In the genomic region with DNA sequence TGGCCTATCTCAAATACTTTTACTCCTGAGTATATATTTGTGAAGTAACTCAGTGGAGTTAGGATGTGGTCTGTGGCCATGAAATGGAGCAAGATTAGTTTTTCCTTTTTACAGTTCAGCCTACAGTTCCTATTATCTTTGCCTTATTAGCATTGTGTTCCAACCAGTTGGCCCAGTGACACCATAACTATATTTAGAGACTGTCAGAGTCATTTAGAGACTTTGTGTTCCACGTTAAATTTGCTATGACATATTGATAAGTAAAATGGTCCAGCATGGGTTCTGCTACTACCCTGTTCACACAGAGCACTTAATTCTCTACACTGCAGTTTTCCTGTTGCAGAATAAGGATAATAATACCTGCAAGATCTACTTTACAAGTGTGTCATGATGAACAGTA, we compare ENCODE assay signal across 16 cellular contexts.
A peak's percentile ranks its signal among the peaks of the same experiment; 100 is the strongest.
DNase-seq lines count a peak whose midpoint lies in the region; ATAC-seq and TF ChIP-seq lines count a peak whose summit lies in the region.
"Had no signal": no experiment of that assay in that cellular context is flagged by ENCODE, and none has a peak within 500 bp of the region (broad histone marks: within the 10 kb centered on the region; RNA-seq: fewer than 3 reads in every experiment).

No MANE protein-coding gene starts in this region.

- H3K27me3 ChIP-seq in heart right ventricle (no peaks in the 10 kb centered on the region), thyroid gland (no peaks in the 10 kb centered on the region), mesenchymal stem cell (ENCODE audit: control insufficient read depth in 1 of 2, insufficient read depth in 1 of 2, low read length in 2 of 2) (no peaks in the 10 kb centered on the region)
- H3K27me3 ChIP-seq: BLaER1 had no signal

- no peak overlapping the region for H3K9ac ChIP-seq in mesenchymal stem cell (ENCODE audit: low read length)
- H3K9ac ChIP-seq: BLaER1, GM23248 had no signal

- peaks cover 29% of the 10 kb centered on the region for H3K4me1 Mint-ChIP-seq in activated naive CD8-positive, alpha-beta T cell treated with anti-CD3 and anti-CD28 coated beads, Interleukin-2, amount 10 ng/mL, durations not matched to agents 7 days and 5 days
- H3K4me1 Mint-ChIP-seq in activated naive CD8-positive, alpha-beta T cell treated with anti-CD3 and anti-CD28 coated beads for 36 hours: peaks cover 2% of the 10 kb centered on the region
- H3K4me1 Mint-ChIP-seq in activated T-helper 17 cell treated with anti-CD3 and anti-CD28 coated beads, Interleukin-2, amount 50 U/mL, for 72 hours: no peaks in the 10 kb centered on the region
- H3K4me1 Mint-ChIP-seq: CD14-positive monocyte had no signal

- H2AFZ ChIP-seq in mesenchymal stem cell (ENCODE audit: low read depth, low read length): no peak overlapping the region
- H2AFZ ChIP-seq: GM23248 had no signal

- H3K4me3 ChIP-seq in heart right ventricle: no peak overlapping the region
- H3K4me3 ChIP-seq in thyroid gland (replicated peaks in 1 of 3): no peak overlapping the region
- no peak overlapping the region for H3K4me3 ChIP-seq in mesenchymal stem cell (ENCODE audit: insufficient read depth in 1 of 2, low read depth in 1 of 2, low read length in 2 of 2)
- H3K4me3 ChIP-seq: BLaER1, GM23248, HAP-1 had no signal

- TF ChIP-seq CTCF in heart right ventricle (IDR thresholded peaks at IDR 0.05): no peak
- TF ChIP-seq CTCF in thyroid gland (IDR thresholded peaks at IDR 0.05): no peak

- H3K4me1 ChIP-seq in heart right ventricle: peaks cover 0 to 16% (median 0%) of the 10 kb centered on the region in 9 donors
- H3K4me1 ChIP-seq in thyroid gland: peaks cover 31 to 51% of the 10 kb centered on the region in 2 donors
- no peaks in the 10 kb centered on the region for H3K4me1 ChIP-seq in mesenchymal stem cell (ENCODE audit: control insufficient read depth, insufficient read depth, low read depth, low read length)

- H3K9me3 Mint-ChIP-seq in activated naive CD8-positive, alpha-beta T cell treated with anti-CD3 and anti-CD28 coated beads, Interleukin-2, amount 10 ng/mL, durations not matched to agents 7 days and 5 days: peaks cover 1% of the 10 kb centered on the region
- no peaks in the 10 kb centered on the region for H3K9me3 Mint-ChIP-seq in activated naive CD8-positive, alpha-beta T cell treated with anti-CD3 and anti-CD28 coated beads for 36 hours
- H3K9me3 Mint-ChIP-seq in activated T-helper 17 cell treated with anti-CD3 and anti-CD28 coated beads, Interleukin-2, amount 50 U/mL, for 72 hours: no peaks in the 10 kb centered on the region
- H3K9me3 Mint-ChIP-seq: CD8-positive, alpha-beta T cell had no signal

- no peak overlapping the region for H4K91ac ChIP-seq in mesenchymal stem cell (ENCODE audit: low read length)

- H3K27ac Mint-ChIP-seq in activated naive CD8-positive, alpha-beta T cell treated with anti-CD3 and anti-CD28 coated beads, Interleukin-2, amount 10 ng/mL, durations not matched to agents 7 days and 5 days: peak overlapping the region; percentile 28
- no peak overlapping the region for H3K27ac Mint-ChIP-seq in activated naive CD8-positive, alpha-beta T cell treated with anti-CD3 and anti-CD28 coated beads for 36 hours
- no peak overlapping the region for H3K27ac Mint-ChIP-seq in activated T-helper 17 cell treated with anti-CD3 and anti-CD28 coated beads, Interleukin-2, amount 50 U/mL, for 72 hours
- H3K27ac Mint-ChIP-seq: CD14-positive monocyte; CD8-positive, alpha-beta T cell had no signal

- H3K14ac ChIP-seq in mesenchymal stem cell (ENCODE audit: low read length in 2 of 2): no peak overlapping the region

- H3K4me3 Mint-ChIP-seq in activated naive CD8-positive, alpha-beta T cell treated with anti-CD3 and anti-CD28 coated beads, Interleukin-2, amount 10 ng/mL, durations not matched to agents 7 days and 5 days: peak overlapping the region; percentile 8
- no peak overlapping the region for H3K4me3 Mint-ChIP-seq in activated naive CD8-positive, alpha-beta T cell treated with anti-CD3 and anti-CD28 coated beads for 36 hours
- H3K4me3 Mint-ChIP-seq in activated T-helper 17 cell treated with anti-CD3 and anti-CD28 coated beads, Interleukin-2, amount 50 U/mL, for 72 hours: no peak overlapping the region
- H3K4me3 Mint-ChIP-seq: CD14-positive monocyte; CD8-positive, alpha-beta T cell had no signal

- no peak overlapping the region for H3K27ac ChIP-seq in heart right ventricle
- H3K27ac ChIP-seq in thyroid gland: peak overlapping the region in 2 of 3 donors; percentile 71 to 79
- H3K27ac ChIP-seq in mesenchymal stem cell (ENCODE audit: low read length, poor library complexity, severe bottlenecking): no peak overlapping the region
- H3K27ac ChIP-seq: BLaER1, GM23248 had no signal

- no peak overlapping the region for H2BK12ac ChIP-seq in mesenchymal stem cell (ENCODE audit: low read length in 2 of 2)

- no peak overlapping the region for H2BK120ac ChIP-seq in mesenchymal stem cell (ENCODE audit: low read depth, low read length)

- H2BK5ac ChIP-seq in mesenchymal stem cell (ENCODE audit: low read depth, low read length, poor library complexity, severe bottlenecking): no peak overlapping the region

- H3K9me3 ChIP-seq in heart right ventricle (no peaks in the 10 kb centered on the region), thyroid gland (no peaks in the 10 kb centered on the region), mesenchymal stem cell (ENCODE audit: control insufficient read depth, low read length) (no peaks in the 10 kb centered on the region)
- H3K9me3 ChIP-seq: BLaER1, HAP-1 had no signal

- intact Hi-C loops in heart right ventricle (cut with DNase I): loop anchor here in 1 of 10 donors (5.0 kb wide), 1 partner anchor 578 kb away; no protein-coding TSS in a partner anchor
- intact Hi-C loops in left cardiac atrium (cut with DNase I): no loop called here
- intact Hi-C loops in thyroid gland (cut with DNase I): no loop called here

- peaks cover 4% of the 10 kb centered on the region for H3K36me3 Mint-ChIP-seq in activated naive CD8-positive, alpha-beta T cell treated with anti-CD3 and anti-CD28 coated beads, Interleukin-2, amount 10 ng/mL, durations not matched to agents 7 days and 5 days
- H3K36me3 Mint-ChIP-seq in activated naive CD8-positive, alpha-beta T cell treated with anti-CD3 and anti-CD28 coated beads for 36 hours: no peaks in the 10 kb centered on the region
- no peaks in the 10 kb centered on the region for H3K36me3 Mint-ChIP-seq in activated T-helper 17 cell treated with anti-CD3 and anti-CD28 coated beads, Interleukin-2, amount 50 U/mL, for 72 hours (ENCODE audit: low read depth)
- H3K36me3 Mint-ChIP-seq: CD14-positive monocyte; CD8-positive, alpha-beta T cell had no signal

- no peak overlapping the region for H3K18ac ChIP-seq in mesenchymal stem cell (ENCODE audit: low read depth in 1 of 2, low read length in 2 of 2)

- WGBS in heart right ventricle, 2 donors: 29 to 38% methylated on average over 1 of the region's 1 CpG
- 74 to 80% methylated on average over 1 of the region's 1 CpG for WGBS in thyroid gland, 2 donors
- no CpG with 5 or more reads among the region's 1 CpG for WGBS in mesenchymal stem cell

- no peak overlapping the region for H3K23ac ChIP-seq in mesenchymal stem cell (ENCODE audit: low read length in 2 of 2)

- no peak overlapping the region for H3K4me2 ChIP-seq in mesenchymal stem cell (ENCODE audit: low read length, poor library complexity, severe bottlenecking)
- H3K4me2 ChIP-seq: BLaER1 had no signal

- no peaks in the 10 kb centered on the region for H3K79me1 ChIP-seq in mesenchymal stem cell (replicated peaks; ENCODE audit: low read length, poor library complexity, severe bottlenecking)

- DNase-seq in activated naive CD8-positive, alpha-beta T cell treated with anti-CD3 and anti-CD28 coated beads, Interleukin-2, amount 10 ng/mL, durations not matched to agents 7 days and 5 days: no peak
- no peak for DNase-seq in activated naive CD8-positive, alpha-beta T cell treated with anti-CD3 and anti-CD28 coated beads for 36 hours
- DNase-seq in heart right ventricle (no peak), left cardiac atrium (no peak), thyroid gland (no peak), mesenchymal stem cell (no peak)
- DNase-seq: 8988T; Calu3; CD8-positive, alpha-beta T cell; GDM1; GM23248 had no signal

- no peak overlapping the region for H2AK5ac ChIP-seq in mesenchymal stem cell (ENCODE audit: low read length, severe bottlenecking)

- peaks cover 3% of the 10 kb centered on the region for H3K27me3 Mint-ChIP-seq in activated naive CD8-positive, alpha-beta T cell treated with anti-CD3 and anti-CD28 coated beads, Interleukin-2, amount 10 ng/mL, durations not matched to agents 7 days and 5 days
- H3K27me3 Mint-ChIP-seq in activated naive CD8-positive, alpha-beta T cell treated with anti-CD3 and anti-CD28 coated beads for 36 hours: peaks cover 10% of the 10 kb centered on the region
- H3K27me3 Mint-ChIP-seq in activated T-helper 17 cell treated with anti-CD3 and anti-CD28 coated beads, Interleukin-2, amount 50 U/mL, for 72 hours: peaks cover 3% of the 10 kb centered on the region

- ATAC-seq in activated naive CD8-positive, alpha-beta T cell treated with anti-CD3 and anti-CD28 coated beads, Interleukin-2, amount 10 ng/mL, durations not matched to agents 7 days and 5 days (ENCODE audit: low read depth): peak; percentile 41
- ATAC-seq in heart right ventricle: peak in 6 of 8 donors; percentile 39 to 93 (median 73)
- no peak for ATAC-seq in left cardiac atrium
- peak; percentile 35 for ATAC-seq in activated T-helper 17 cell treated with anti-CD3 and anti-CD28 coated beads, Interleukin-2, amount 50 U/mL, for 72 hours (replicated peaks)
- no peak for ATAC-seq in HG02981 (IDR thresholded peaks at IDR 0.05; ENCODE audit: unreplicated experiment)
- ATAC-seq: CD8-positive, alpha-beta T cell had no signal

- H3K36me3 ChIP-seq in heart right ventricle (no peaks in the 10 kb centered on the region), thyroid gland (no peaks in the 10 kb centered on the region), mesenchymal stem cell (ENCODE audit: control insufficient read depth in 1 of 2, insufficient read depth in 2 of 2, low read depth in 1 of 2, low read length in 2 of 2) (no peaks in the 10 kb centered on the region)
- H3K36me3 ChIP-seq: BLaER1, HAP-1 had no signal

- POLR2A ChIA-PET in activated naive CD8-positive, alpha-beta T cell treated with anti-CD3 and anti-CD28 coated beads, Interleukin-2, amount 10 ng/mL, durations not matched to agents 7 days and 5 days (lab: Charles Lee): no interaction called here

- no peak overlapping the region for H3K4ac ChIP-seq in mesenchymal stem cell (ENCODE audit: low read depth in 1 of 2, low read length in 2 of 2)

- no peak overlapping the region for H4K8ac ChIP-seq in mesenchymal stem cell (ENCODE audit: low read length)

- H2BK15ac ChIP-seq in mesenchymal stem cell (ENCODE audit: low read depth, poor library complexity, severe bottlenecking): no peak overlapping the region

- no peak for TF ChIP-seq POLR2A in thyroid gland (IDR thresholded peaks at IDR 0.05)

Comparison
In these comparisons a context has a peak if more than half of its experiments do, and no peak if none do; other contexts are left out.
1. ATAC-seq: peak in activated naive CD8-positive, alpha-beta T cell treated with anti-CD3 and anti-CD28 coated beads, Interleukin-2, amount 10 ng/mL, durations not matched to agents 7 days and 5 days (single experiment), heart right ventricle (6 of 8) and activated T-helper 17 cell treated with anti-CD3 and anti-CD28 coated beads, Interleukin-2, amount 50 U/mL, for 72 hours (single experiment); none in left cardiac atrium (0 of 2) and HG02981 (single experiment).
2. H3K27ac ChIP-seq: peak in thyroid gland (2 of 3); none in heart right ventricle (0 of 10) and mesenchymal stem cell (single experiment).